In the genomic region with DNA sequence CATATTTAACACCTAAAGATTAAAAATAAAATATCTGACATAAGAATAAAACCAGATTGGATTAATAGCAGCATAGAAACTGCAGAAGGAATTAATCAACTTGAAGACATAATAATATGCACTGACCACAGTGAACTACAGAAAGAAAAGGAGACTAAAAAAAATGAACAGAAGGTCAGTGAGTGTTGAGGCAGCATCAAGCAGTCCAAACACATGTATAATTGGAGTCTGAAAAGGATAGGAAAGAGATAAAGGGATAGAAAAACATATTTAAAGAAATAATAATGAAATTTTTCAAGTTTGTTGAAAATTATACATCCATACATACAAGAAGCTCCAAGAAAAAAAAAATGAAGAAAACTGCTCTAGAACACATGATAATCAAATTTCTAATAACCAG, we compare ENCODE assay signal across 1 cellular context.
TF ChIP-seq lines count a peak whose summit lies in the region.

No MANE protein-coding gene starts in this region.

TF ChIP-seq in SK-N-SH treated with all-trans-retinoic acid at 6 μM for 48 hours, 23 proteins besides CTCF, POLR2A, EP300 and RAD21 (continued from another document):
- TF ChIP-seq, protein P1, sequence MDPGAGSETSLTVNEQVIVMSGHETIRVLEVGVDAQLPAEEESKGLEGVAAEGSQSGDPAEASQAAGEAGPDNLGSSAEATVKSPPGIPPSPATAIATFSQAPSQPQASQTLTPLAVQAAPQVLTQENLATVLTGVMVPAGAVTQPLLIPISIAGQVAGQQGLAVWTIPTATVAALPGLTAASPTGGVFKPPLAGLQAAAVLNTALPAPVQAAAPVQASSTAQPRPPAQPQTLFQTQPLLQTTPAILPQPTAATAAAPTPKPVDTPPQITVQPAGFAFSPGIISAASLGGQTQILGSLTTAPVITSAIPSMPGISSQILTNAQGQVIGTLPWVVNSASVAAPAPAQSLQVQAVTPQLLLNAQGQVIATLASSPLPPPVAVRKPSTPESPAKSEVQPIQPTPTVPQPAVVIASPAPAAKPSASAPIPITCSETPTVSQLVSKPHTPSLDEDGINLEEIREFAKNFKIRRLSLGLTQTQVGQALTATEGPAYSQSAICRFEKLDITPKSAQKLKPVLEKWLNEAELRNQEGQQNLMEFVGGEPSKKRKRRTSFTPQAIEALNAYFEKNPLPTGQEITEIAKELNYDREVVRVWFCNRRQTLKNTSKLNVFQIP (CRISPR knock-in tag; IDR thresholded peaks at IDR 0.05; ENCODE audit: borderline replicate concordance, low read depth): no peak
- no peak for TF ChIP-seq TOX (CRISPR knock-in tag; IDR thresholded peaks at IDR 0.05; ENCODE audit: borderline replicate concordance)
- peak; percentile 81 for TF ChIP-seq ZFP30 (CRISPR knock-in tag; IDR thresholded peaks at IDR 0.05)
